Comparison of ENCODE assay signal across 28 cellular contexts in genomic region chr11:29713831-29714320, GRCh38.
"Had no signal": no experiment of that assay in that cellular context is flagged by ENCODE, and none has a peak within 500 bp of the region (broad histone marks: within the 10 kb centered on the region; RNA-seq: fewer than 3 reads in every experiment).

No MANE protein-coding gene starts in this region.

- H3K27me3 ChIP-seq: ovary, right lobe of liver, sigmoid colon, stomach, thyroid gland, tibial nerve, upper lobe of left lung, vagina had no signal

- DNase-seq: natural killer cell; occipital lobe; ovary; posterior cingulate gyrus; psoas muscle; right cardiac atrium; right lobe of liver; sigmoid colon; small intestine; stimulated activated CD4-positive, alpha-beta T cell treated with anti-CD3 and anti-CD28 coated beads, Interleukin-15, amount 100 ng/mL, for 24 hours; stimulated activated CD4-positive, alpha-beta T cell treated with anti-CD3 and anti-CD28 coated beads, Interleukin-2, amount 100 ng/mL, for 24 hours; stimulated activated CD4-positive, alpha-beta T cell treated with anti-CD3 and anti-CD28 coated beads, Interleukin-2, amount 100 ng/mL, for 48 hours; stimulated activated CD4-positive, alpha-beta T cell treated with anti-CD3 and anti-CD28 coated beads, Interleukin-4, amount 100 ng/mL, for 24 hours; stimulated activated naive B cell treated with anti-CD40 and anti-IgM and Interleukin-4, amounts not matched to agents 10 μg/mL and 1 μg/mL and 100 μg/mL, for 72 hours; stimulated activated naive CD4-positive, alpha-beta T cell treated with Interleukin-2 at 50 U/mL for 16 hours; stomach; thyroid gland; trophoblast cell; upper lobe of left lung had no signal

- H3K27ac ChIP-seq: ovary, parathyroid adenoma, psoas muscle, right lobe of liver, sigmoid colon, stomach, thoracic aorta, thyroid gland, tibial nerve, upper lobe of left lung, vagina had no signal

- H3K36me3 Mint-ChIP-seq: natural killer cell; stimulated activated effector memory CD8-positive, alpha-beta T cell treated with anti-CD3 and anti-CD28 coated beads, Interleukin-12 subunit alpha, Interleukin-12 subunit beta, amount 100 ng/mL, for 72 hours; stimulated activated naive B cell treated with anti-CD40 and anti-IgM and Interleukin-4, amounts not matched to agents 10 μg/mL and 1 μg/mL and 100 μg/mL, for 72 hours had no signal

- H3K9me3 Mint-ChIP-seq: nephron; stimulated activated naive CD8-positive, alpha-beta T cell treated with anti-CD3 and anti-CD28 coated beads, Interleukin-15, Interleukin-2, amounts not matched to agents 100 ng/mL and 50 ng/mL, for 24 hours had no signal

- H3K27me3 Mint-ChIP-seq: progenitor cell of endocrine pancreas; stimulated activated naive B cell treated with anti-CD40 and anti-IgM and Interleukin-4, amounts not matched to agents 10 μg/mL and 1 μg/mL and 100 μg/mL, for 72 hours; stimulated activated naive CD8-positive, alpha-beta T cell treated with anti-CD3 and anti-CD28 coated beads, Interleukin-15, Interleukin-2, amounts not matched to agents 100 ng/mL and 50 ng/mL, for 24 hours had no signal

- H3K9ac ChIP-seq: parathyroid adenoma had no signal

- H3K79me2 ChIP-seq: parathyroid adenoma had no signal

- H2AFZ ChIP-seq: parathyroid adenoma had no signal

- H3K9me3 ChIP-seq: ovary, psoas muscle, right lobe of liver, thoracic aorta, thyroid gland, upper lobe of left lung, vagina had no signal

- H3K27ac Mint-ChIP-seq: natural killer cell; nephron; progenitor cell of endocrine pancreas; stimulated activated effector memory CD8-positive, alpha-beta T cell treated with anti-CD3 and anti-CD28 coated beads, Interleukin-12 subunit alpha, Interleukin-12 subunit beta, amount 100 ng/mL, for 72 hours; stimulated activated naive B cell treated with anti-CD40 and anti-IgM and Interleukin-4, amounts not matched to agents 10 μg/mL and 1 μg/mL and 100 μg/mL, for 72 hours; stimulated activated naive CD8-positive, alpha-beta T cell treated with anti-CD3 and anti-CD28 coated beads, Interleukin-15, Interleukin-2, amounts not matched to agents 100 ng/mL and 50 ng/mL, for 24 hours had no signal

- H3K4me1 Mint-ChIP-seq: natural killer cell; nephron; neural crest cell; stimulated activated effector memory CD8-positive, alpha-beta T cell treated with anti-CD3 and anti-CD28 coated beads, Interleukin-12 subunit alpha, Interleukin-12 subunit beta, amount 100 ng/mL, for 72 hours; stimulated activated naive B cell treated with anti-CD40 and anti-IgM and Interleukin-4, amounts not matched to agents 10 μg/mL and 1 μg/mL and 100 μg/mL, for 72 hours had no signal

- H3K36me3 ChIP-seq: ovary, right lobe of liver, sigmoid colon, stomach, thoracic aorta, thyroid gland, upper lobe of left lung, vagina had no signal

- H3K4me3 ChIP-seq: ovary, psoas muscle, right lobe of liver, sigmoid colon, stomach, thoracic aorta, thyroid gland, tibial nerve, upper lobe of left lung, vagina had no signal

- H3K4me1 ChIP-seq: parathyroid adenoma, psoas muscle, right lobe of liver, sigmoid colon, stomach, thyroid gland, tibial nerve, upper lobe of left lung, vagina had no signal

- ATAC-seq: natural killer cell; psoas muscle; right cardiac atrium; right lobe of liver; stimulated activated effector memory CD8-positive, alpha-beta T cell treated with anti-CD3 and anti-CD28 coated beads, Interleukin-12 subunit alpha, Interleukin-12 subunit beta, amount 100 ng/mL, for 72 hours; stimulated activated naive B cell treated with anti-CD40 and anti-IgM and Interleukin-4, amounts not matched to agents 10 μg/mL and 1 μg/mL and 100 μg/mL, for 72 hours had no signal

- H3K4me3 Mint-ChIP-seq: natural killer cell; nephron; neural crest cell; stimulated activated effector memory CD8-positive, alpha-beta T cell treated with anti-CD3 and anti-CD28 coated beads, Interleukin-12 subunit alpha, Interleukin-12 subunit beta, amount 100 ng/mL, for 72 hours; stimulated activated naive B cell treated with anti-CD40 and anti-IgM and Interleukin-4, amounts not matched to agents 10 μg/mL and 1 μg/mL and 100 μg/mL, for 72 hours; stimulated activated naive CD8-positive, alpha-beta T cell treated with anti-CD3 and anti-CD28 coated beads, Interleukin-15, Interleukin-2, amounts not matched to agents 100 ng/mL and 50 ng/mL, for 24 hours had no signal
